In genomic region chr1:219518168-219518905, GRCh38 we compare ENCODE assay signal across 12 cellular contexts.
A peak's percentile ranks its signal among the peaks of the same experiment; 100 is the strongest.
DNase-seq lines count a peak whose midpoint lies in the region; ATAC-seq and TF ChIP-seq lines count a peak whose summit lies in the region.
"Had no signal": no experiment of that assay in that cellular context is flagged by ENCODE, and none has a peak within 500 bp of the region (broad histone marks: within the 10 kb centered on the region; RNA-seq: fewer than 3 reads in every experiment).

No MANE protein-coding gene starts in this region.

- no peak for ATAC-seq in left colon
- ATAC-seq: body of pancreas had no signal

- no peak for TF ChIP-seq POLR2A in erythroblast (IDR thresholded peaks at IDR 0.05; ENCODE audit: low read length)

- intact Hi-C loops in left colon (cut with DNase I, micrococcal nuclease), result no loop called here

- peak; percentile 35 for DNase-seq in GM03348 (ENCODE audit: low spot score)
- peak; percentile 69 for DNase-seq in NCI-H226
- DNase-seq in epithelial cell of prostate (ENCODE audit: low read depth, low spot score), result peak; percentile 64
- DNase-seq in renal cortical epithelial cell (ENCODE audit: low read depth), result peak; percentile 77
- DNase-seq in erythroblast (lab: John Stamatoyannopoulos, UW), result no peak
- no peak for DNase-seq in left colon
- DNase-seq in KG1 (lab: John Stamatoyannopoulos, UW), result no peak
- DNase-seq: activated CD4-positive, CD25-positive, alpha-beta regulatory T cell; activated T-cell treated with anti-CD3 and anti-CD28 coated beads for 4 hours; body of pancreas; NCI-H1694; NCI-H774 had no signal

- no peak overlapping the region for H3K27ac ChIP-seq in epithelial cell of prostate
- H3K27ac ChIP-seq: body of pancreas had no signal

Comparison
In these comparisons a context has a peak if more than half of its experiments do, and no peak if none do; other contexts are left out.
1. DNase-seq: peak in GM03348 (single experiment), NCI-H226 (single experiment), epithelial cell of prostate (single experiment) and renal cortical epithelial cell (single experiment); none in erythroblast (0 of 2), left colon (0 of 2) and KG1 (single experiment).